ENCODE assay signal across 8 cellular contexts in the genomic region with DNA sequence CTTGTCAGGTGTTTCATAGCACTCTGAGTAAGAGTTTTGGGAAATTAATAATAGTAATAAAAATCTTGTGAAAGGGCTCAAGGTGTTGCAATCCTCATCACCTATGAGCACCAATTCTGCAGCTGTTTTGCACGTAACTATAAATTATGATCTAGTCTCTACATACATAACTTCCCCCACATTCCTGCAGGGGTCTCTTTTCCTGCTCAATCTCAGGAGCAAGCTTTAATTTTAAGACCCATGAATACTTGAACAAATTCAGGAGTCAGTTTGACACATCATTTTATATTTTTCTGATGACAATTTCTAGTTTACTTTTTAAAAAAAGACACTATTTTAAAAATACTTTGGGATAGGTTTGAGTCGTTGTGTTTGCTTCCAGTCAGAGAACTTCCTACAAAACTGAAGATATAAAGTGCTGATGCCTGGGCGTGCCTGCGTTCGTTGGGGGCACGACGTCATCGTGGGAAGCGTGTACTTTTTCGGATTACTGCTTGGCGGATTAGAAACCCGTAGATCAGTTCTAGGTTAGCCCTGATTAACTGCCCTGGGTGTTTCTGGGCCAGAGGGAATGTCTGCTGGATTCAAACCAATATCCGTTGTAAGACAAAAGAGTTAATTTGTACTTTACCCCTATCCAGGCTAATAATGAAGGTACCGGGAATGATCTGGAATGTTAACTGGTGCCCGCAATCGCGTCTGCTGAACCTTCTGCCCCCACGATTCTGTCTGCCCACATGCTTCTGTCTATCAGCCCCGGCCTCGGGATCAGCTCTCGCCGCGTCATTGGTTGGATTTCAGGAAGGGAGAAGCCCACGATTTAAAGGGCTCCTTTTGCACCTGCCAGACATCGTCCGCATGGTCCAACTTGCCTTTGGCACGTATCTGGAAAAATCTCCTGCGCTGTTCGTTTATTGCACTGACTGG. TPM values are rescaled to one million over a fixed set of nuclear protein-coding genes. Genes with fewer than 3 reads are reported as not detected.
DNase-seq lines count a peak whose midpoint lies in the region; ATAC-seq, FAIRE-seq and TF ChIP-seq lines count a peak whose summit lies in the region.

No MANE protein-coding gene starts in this region.

- no peaks in the 10 kb centered on the region for H3K9me3 Mint-ChIP-seq in activated naive CD4-positive, alpha-beta T cell treated with anti-CD3 and anti-CD28 coated beads for 36 hours

- ATAC-seq in pancreas (peak; percentile 41 to 45 (median 42)), GM19328 (IDR thresholded peaks at IDR 0.05; ENCODE audit: unreplicated experiment) (no peak)

- no peaks in the 10 kb centered on the region for H3K9me3 ChIP-seq in pancreas

- no peaks in the 10 kb centered on the region for H3K36me3 ChIP-seq in pancreas

- H3K4me3 ChIP-seq in pancreas = peak overlapping the region; percentile 26 to 59 (median 40)

- H3K27ac Mint-ChIP-seq in activated naive CD4-positive, alpha-beta T cell treated with anti-CD3 and anti-CD28 coated beads for 36 hours = peak overlapping the region; percentile 99

- H3K27me3 ChIP-seq in pancreas = no peaks in the 10 kb centered on the region

- 0 to 1% methylated on average over 29 of the region's 29 CpGs for WGBS in pancreas, 2 donors

- H3K27me3 Mint-ChIP-seq in activated naive CD4-positive, alpha-beta T cell treated with anti-CD3 and anti-CD28 coated beads for 36 hours (ENCODE audit: low read depth) = no peaks in the 10 kb centered on the region

- peaks cover 0 to 4% (median 0%) of the 10 kb centered on the region in 3 donors for H3K4me1 ChIP-seq in pancreas

- peaks cover 13% of the 10 kb centered on the region for H3K4me1 Mint-ChIP-seq in activated naive CD4-positive, alpha-beta T cell treated with anti-CD3 and anti-CD28 coated beads for 36 hours (ENCODE audit: low read depth)

- H3K36me3 Mint-ChIP-seq in activated naive CD4-positive, alpha-beta T cell treated with anti-CD3 and anti-CD28 coated beads for 36 hours (ENCODE audit: low read depth) = peaks cover 11% of the 10 kb centered on the region

- intact Hi-C loops in activated naive CD4-positive, alpha-beta T cell treated with anti-CD3 and anti-CD28 coated beads for 36 hours (cut with micrococcal nuclease) = loop anchor here (1.0 to 10.0 kb wide), 12 partner anchors 33 to 1996 kb away; a partner anchor contains a TSS
- intact Hi-C loops in head of caudate nucleus (cut with DNase I) = no loop called here
- intact Hi-C loops in pancreas (cut with DNase I) = no loop called here

- 0 out of 3 replicates have a peak, but pooled peaks have one; percentile 12 for TF ChIP-seq CTCF in GM12872 (IDR thresholded peaks at IDR 0.05; ENCODE audit: insufficient read depth, low read depth, low read length)
- TF ChIP-seq CTCF in pancreas (IDR thresholded peaks at IDR 0.05) = no peak

- peak overlapping the region; percentile 79 for H3K4me3 Mint-ChIP-seq in activated naive CD4-positive, alpha-beta T cell treated with anti-CD3 and anti-CD28 coated beads for 36 hours

- peak; percentile 79 for DNase-seq in KBM-7
- peak; percentile 66 for DNase-seq in activated naive CD4-positive, alpha-beta T cell treated with anti-CD3 and anti-CD28 coated beads for 36 hours
- DNase-seq in head of caudate nucleus = peak; percentile 47 to 91 (median 72)
- peak in 4 of 6 donors; percentile 7 to 72 (median 30) for DNase-seq in pancreas
- no peak for DNase-seq in cortex of kidney (lab: John Stamatoyannopoulos, UW)

- H3K27ac ChIP-seq in pancreas = peak overlapping the region; percentile 22 to 81 (median 56)

- CTCF ChIA-PET in activated naive CD4-positive, alpha-beta T cell treated with anti-CD3 and anti-CD28 coated beads for 36 hours (lab: Charles Lee) = interaction anchor here (0.6 to 2.7 kb wide), 7 partner anchors 9 to 274 kb away, joined by 3 to 14 read pairs (median 3); a partner anchor contains a TSS

- no peak for FAIRE-seq in pancreas (lab: Jason Lieb, UNC)

- in situ Hi-C loops in KBM-7 (cut with MboI; ENCODE audit: low pct_unique_long_range_greater_than_20kb, low sequenced_read_pairs) = no loop called here

TF ChIP-seq in PFSK-1, 5 proteins besides CTCF, POLR2A, EP300 and RAD21:
- TF ChIP-seq POLR2AphosphoS5 (IDR thresholded peaks at IDR 0.05; ENCODE audit: low read depth, low read length) = no peak
- peak; percentile 63; the same call in 1 of the 2 replicates for TF ChIP-seq TAF1 (IDR thresholded peaks at IDR 0.05; ENCODE audit: borderline replicate concordance, insufficient read depth, low read length)
- TF ChIP-seq, protein P1, sequence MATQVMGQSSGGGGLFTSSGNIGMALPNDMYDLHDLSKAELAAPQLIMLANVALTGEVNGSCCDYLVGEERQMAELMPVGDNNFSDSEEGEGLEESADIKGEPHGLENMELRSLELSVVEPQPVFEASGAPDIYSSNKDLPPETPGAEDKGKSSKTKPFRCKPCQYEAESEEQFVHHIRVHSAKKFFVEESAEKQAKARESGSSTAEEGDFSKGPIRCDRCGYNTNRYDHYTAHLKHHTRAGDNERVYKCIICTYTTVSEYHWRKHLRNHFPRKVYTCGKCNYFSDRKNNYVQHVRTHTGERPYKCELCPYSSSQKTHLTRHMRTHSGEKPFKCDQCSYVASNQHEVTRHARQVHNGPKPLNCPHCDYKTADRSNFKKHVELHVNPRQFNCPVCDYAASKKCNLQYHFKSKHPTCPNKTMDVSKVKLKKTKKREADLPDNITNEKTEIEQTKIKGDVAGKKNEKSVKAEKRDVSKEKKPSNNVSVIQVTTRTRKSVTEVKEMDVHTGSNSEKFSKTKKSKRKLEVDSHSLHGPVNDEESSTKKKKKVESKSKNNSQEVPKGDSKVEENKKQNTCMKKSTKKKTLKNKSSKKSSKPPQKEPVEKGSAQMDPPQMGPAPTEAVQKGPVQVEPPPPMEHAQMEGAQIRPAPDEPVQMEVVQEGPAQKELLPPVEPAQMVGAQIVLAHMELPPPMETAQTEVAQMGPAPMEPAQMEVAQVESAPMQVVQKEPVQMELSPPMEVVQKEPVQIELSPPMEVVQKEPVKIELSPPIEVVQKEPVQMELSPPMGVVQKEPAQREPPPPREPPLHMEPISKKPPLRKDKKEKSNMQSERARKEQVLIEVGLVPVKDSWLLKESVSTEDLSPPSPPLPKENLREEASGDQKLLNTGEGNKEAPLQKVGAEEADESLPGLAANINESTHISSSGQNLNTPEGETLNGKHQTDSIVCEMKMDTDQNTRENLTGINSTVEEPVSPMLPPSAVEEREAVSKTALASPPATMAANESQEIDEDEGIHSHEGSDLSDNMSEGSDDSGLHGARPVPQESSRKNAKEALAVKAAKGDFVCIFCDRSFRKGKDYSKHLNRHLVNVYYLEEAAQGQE (IDR thresholded peaks at IDR 0.05; ENCODE audit: insufficient read depth in 1 of 2, low read depth in 2 of 2, low read length in 2 of 2) = no peak
- TF ChIP-seq SIN3A (IDR thresholded peaks at IDR 0.05; ENCODE audit: borderline replicate concordance, insufficient read depth, low read length) = peak; percentile 94; the same call in 1 of the 2 replicates
- no peak for TF ChIP-seq FOXP2 (optimal IDR thresholded peaks at IDR 0.05; ENCODE audit: borderline replicate concordance, extremely low read depth, extremely low read length, insufficient read depth)

RNA-seq across cellular contexts. Expression of a gene that starts 0.9 kb away (rescaled TPM):
- 11.1 TPM for polyA plus RNA-seq in PFSK-1 (2012; ENCODE audit: insufficient read length, low read depth)
- total RNA-seq in activated naive CD4-positive, alpha-beta T cell treated with anti-CD3 and anti-CD28 coated beads for 36 hours = 10 to 100 TPM; 12.7 to 13.1 TPM
- total RNA-seq in pancreas = 1 to 10 TPM in 4 of 6 donors, under 1 TPM in 2; 0.51 to 4.4 (median 1.2) TPM
- polyA plus RNA-seq in pancreas = 1 to 10 TPM; 1.1 to 1.2 TPM
